19 cellular contexts compared by ENCODE assay signal in the genomic region with DNA sequence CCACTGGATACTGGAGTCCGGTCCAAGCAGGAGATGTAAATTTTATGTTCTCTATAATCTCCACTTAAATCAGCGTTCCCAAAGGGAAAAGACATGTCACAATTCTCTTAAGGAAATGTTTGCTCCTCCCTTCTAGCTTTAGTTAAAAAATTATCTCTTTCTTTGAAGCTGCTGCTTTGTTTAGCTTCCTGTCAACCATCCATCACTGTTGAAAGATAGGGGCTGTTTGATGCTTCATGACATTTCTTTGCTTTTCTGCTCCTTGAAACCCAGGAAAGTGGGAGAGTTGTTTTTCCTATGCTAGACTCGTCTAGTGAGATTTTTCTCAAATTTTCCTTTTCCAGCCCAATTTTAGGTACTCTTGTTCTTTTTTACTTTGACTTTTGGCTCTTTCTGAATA.
"Had no signal": no experiment of that assay in that cellular context is flagged by ENCODE, and none has a peak within 500 bp of the region (broad histone marks: within the 10 kb centered on the region; RNA-seq: fewer than 3 reads in every experiment).

No MANE protein-coding gene starts in this region.

- H3K9me3 ChIP-seq: SJSA1 had no signal

- DNase-seq: KBM-7, MV-4-11, NCI-H1048, NCI-H1105, NCI-H1417, NCI-H146, NCI-H1694 treated with DMSO at 0.1 percent for 48 hours, NCI-H1930, NCI-H2081, NCI-H2107, NCI-H2227 treated with DMSO at 0.1 percent for 48 hours, NCI-H524, NCI-H526 treated with DMSO at 0.1 percent for 48 hours, NCI-H748 treated with DMSO at 0.1 percent for 48 hours, Right ventricle myocardium superior, RPMI8226, SIG-M5 had no signal

- H3K4me3 ChIP-seq: SJSA1, SK-N-MC had no signal

- H3K27ac ChIP-seq: SJSA1, SK-N-MC had no signal

- H3K4me1 ChIP-seq: SJSA1 had no signal

- H3K27me3 ChIP-seq: SJSA1 had no signal

- H3K36me3 ChIP-seq: SJSA1 had no signal
